8 cellular contexts compared by ENCODE assay signal in the genomic region with DNA sequence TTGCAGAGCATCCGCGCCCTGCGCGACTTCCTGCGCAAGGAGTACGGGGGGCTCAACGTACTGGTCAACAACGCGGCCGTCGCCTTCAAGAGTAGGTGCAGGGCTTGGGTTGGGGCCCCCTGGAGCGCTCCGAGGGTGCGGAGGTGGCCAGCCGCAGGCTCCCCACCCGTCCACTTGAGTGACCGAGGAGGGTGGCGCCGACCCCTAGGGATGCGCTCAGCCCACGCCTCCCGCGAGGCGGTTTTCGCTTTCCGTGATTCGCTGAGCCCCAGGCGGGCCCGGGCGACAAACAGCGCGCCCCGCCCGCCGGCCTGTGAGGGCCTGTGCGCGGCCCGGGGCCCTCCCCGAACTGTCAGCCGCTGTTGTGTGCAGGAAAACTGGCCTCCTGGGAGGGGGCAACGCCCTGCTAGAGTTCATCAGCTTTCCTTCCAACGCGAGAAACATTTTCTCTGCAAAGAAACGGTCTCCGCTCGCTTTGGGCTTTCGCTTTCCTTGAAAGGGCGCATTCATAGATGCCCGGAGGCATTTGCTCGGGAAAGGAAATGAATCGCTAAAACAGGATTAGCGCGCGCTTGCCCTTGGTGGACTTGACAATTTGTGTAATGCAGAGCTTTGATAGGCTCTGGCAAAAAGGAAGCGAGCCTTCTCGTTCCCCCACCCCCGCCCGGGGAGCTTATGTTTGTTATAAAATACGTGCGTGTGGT. TPM values are rescaled to one million over a fixed set of nuclear protein-coding genes. Genes with fewer than 3 reads are reported as not detected.
A peak's percentile ranks its signal among the peaks of the same experiment; 100 is the strongest.
DNase-seq lines count a peak whose midpoint lies in the region; ATAC-seq and TF ChIP-seq lines count a peak whose summit lies in the region.

No MANE protein-coding gene starts in this region.

- no peaks in the 10 kb centered on the region for H3K4me1 Mint-ChIP-seq in Caco-2 (ENCODE audit: low read depth, unreplicated experiment)
- H3K4me1 Mint-ChIP-seq in activated T-helper 2 cell treated with anti-CD3 and anti-CD28 coated beads, Interferon-gamma antibody, Interleukin-2, Interleukin-4, amounts not matched to agents 10 μg/mL and 5 μg/mL and 100 μg/mL, durations not matched to agents 14 hours and 24 hours and 36 hours (ENCODE audit: low read depth), result peaks cover 24% of the 10 kb centered on the region

- H3K27ac Mint-ChIP-seq in Caco-2 (ENCODE audit: unreplicated experiment), result no peak overlapping the region
- H3K27ac Mint-ChIP-seq in activated T-helper 2 cell treated with anti-CD3 and anti-CD28 coated beads, Interferon-gamma antibody, Interleukin-2, Interleukin-4, amounts not matched to agents 10 μg/mL and 5 μg/mL and 100 μg/mL, durations not matched to agents 14 hours and 24 hours and 36 hours, result peak overlapping the region; percentile 92

- H4K20me1 ChIP-seq in fibroblast of lung (ENCODE audit: control insufficient read depth, extremely low read depth, insufficient read depth, low read length), result no peaks in the 10 kb centered on the region

- POLR2A ChIA-PET in Caco-2 (lab: Charles Lee), result interaction anchor here (0.5 kb wide), 1 partner anchor 184 kb away, joined by 4 read pairs; no protein-coding TSS in a partner anchor

- H3K4me3 ChIP-seq in Caco-2 (ENCODE audit: low read depth, low read length) (peak overlapping the region; percentile 58), HL-60 (replicated peaks; ENCODE audit: insufficient read depth, low read length) (peak overlapping the region; percentile 48), fibroblast of lung (replicated peaks in 1 of 4; ENCODE audit: control extremely low read depth in 1 of 4, insufficient read depth in 1 of 4, low read depth in 3 of 4, low read length in 4 of 4) (peak overlapping the region; percentile 48 to 79 (median 64)), muscle layer of duodenum (ENCODE audit: low read depth in 1 of 2, low read length in 2 of 2) (peak overlapping the region; percentile 83 to 96), subcutaneous abdominal adipose tissue (ENCODE audit: low read depth in 1 of 5, low read length in 5 of 5) (peak overlapping the region; percentile 80 to 90 (median 84))

- peak overlapping the region; percentile 93 for H3K4me2 ChIP-seq in fibroblast of lung (ENCODE audit: extremely low read depth, insufficient read depth, low read length)

- H3K9ac ChIP-seq in fibroblast of lung (ENCODE audit: insufficient read depth, low read length) (peak overlapping the region; percentile 64), subcutaneous abdominal adipose tissue (ENCODE audit: low read length in 5 of 5) (peak overlapping the region; percentile 28 to 85 (median 71))

- no peak for TF ChIP-seq CTCF in Caco-2 (IDR thresholded peaks at IDR 0.05; ENCODE audit: insufficient read depth in 1 of 2, low read depth in 1 of 2, low read length in 1 of 2, severe bottlenecking in 1 of 2, unreplicated experiment in 1 of 2)
- TF ChIP-seq CTCF in HL-60 (IDR thresholded peaks at IDR 0.05; ENCODE audit: insufficient read depth, low read length), result no peak
- TF ChIP-seq CTCF in fibroblast of lung (conservative IDR thresholded peaks at IDR 0.05 in 1 of 2, IDR thresholded peaks at IDR 0.05 in 1 of 2; ENCODE audit: low read depth in 1 of 2, low read length in 2 of 2), result no peak

- DNase-seq in Caco-2, result peak; percentile 29 to 46
- peak; percentile 54 to 63 for DNase-seq in HL-60 (ENCODE audit: low read depth in 1 of 2, low spot score in 1 of 2)
- peak; percentile 69 for DNase-seq in activated T-helper 2 cell treated with anti-CD3 and anti-CD28 coated beads, Interferon-gamma antibody, Interleukin-2, Interleukin-4, amounts not matched to agents 10 μg/mL and 5 μg/mL and 100 μg/mL, durations not matched to agents 14 hours and 24 hours and 36 hours (ENCODE audit: low spot score)
- DNase-seq in fibroblast of lung (ENCODE audit: low read depth in 2 of 2), result peak; percentile 78 to 80

- H3K4me1 ChIP-seq in Caco-2 (peaks cover 10% of the 10 kb centered on the region), fibroblast of lung (ENCODE audit: control insufficient read depth, extremely low read depth, insufficient read depth, low read length) (peaks cover 11% of the 10 kb centered on the region), muscle layer of duodenum (ENCODE audit: control insufficient read depth in 1 of 2, insufficient read depth in 2 of 2, low read length in 2 of 2) (peaks cover 7 to 11% of the 10 kb centered on the region in 2 donors), subcutaneous abdominal adipose tissue (ENCODE audit: control insufficient read depth in 5 of 5, insufficient read depth in 5 of 5, low read length in 5 of 5) (peaks cover 0 to 33% (median 28%) of the 10 kb centered on the region in 5 donors)

- no peak overlapping the region for H3K27ac ChIP-seq in HL-60 (replicated peaks)
- H3K27ac ChIP-seq in fibroblast of lung (ENCODE audit: insufficient read depth, low read length), result peak overlapping the region; percentile 88
- peak overlapping the region; percentile 86 for H3K27ac ChIP-seq in muscle layer of duodenum (ENCODE audit: low read length)
- H3K27ac ChIP-seq in subcutaneous abdominal adipose tissue (ENCODE audit: low read depth, low read length), result peak overlapping the region; percentile 90

- H3K36me3 ChIP-seq in Caco-2 (ENCODE audit: control insufficient read depth, insufficient read depth, low read length), result no peaks in the 10 kb centered on the region
- no peaks in the 10 kb centered on the region for H3K36me3 ChIP-seq in fibroblast of lung (ENCODE audit: control insufficient read depth, insufficient read depth, low read length)
- H3K36me3 ChIP-seq in muscle layer of duodenum (ENCODE audit: control insufficient read depth in 1 of 2, insufficient read depth in 2 of 2, low read length in 2 of 2), result peaks cover 3 to 8% of the 10 kb centered on the region in 2 donors
- peaks cover 0 to 18% (median 3%) of the 10 kb centered on the region in 5 donors for H3K36me3 ChIP-seq in subcutaneous abdominal adipose tissue (ENCODE audit: control insufficient read depth in 5 of 5, insufficient read depth in 5 of 5, low read length in 5 of 5)

- peaks cover 3% of the 10 kb centered on the region for H3K27me3 Mint-ChIP-seq in Caco-2 (ENCODE audit: insufficient read depth, unreplicated experiment)
- no peaks in the 10 kb centered on the region for H3K27me3 Mint-ChIP-seq in activated T-helper 2 cell treated with anti-CD3 and anti-CD28 coated beads, Interferon-gamma antibody, Interleukin-2, Interleukin-4, amounts not matched to agents 10 μg/mL and 5 μg/mL and 100 μg/mL, durations not matched to agents 14 hours and 24 hours and 36 hours (ENCODE audit: low read depth)

- peaks cover 2% of the 10 kb centered on the region for H3K79me2 ChIP-seq in fibroblast of lung (ENCODE audit: control insufficient read depth, insufficient read depth, low read length)

- H3K9me3 Mint-ChIP-seq in Caco-2 (ENCODE audit: unreplicated experiment), result no peaks in the 10 kb centered on the region
- no peaks in the 10 kb centered on the region for H3K9me3 Mint-ChIP-seq in activated T-helper 2 cell treated with anti-CD3 and anti-CD28 coated beads, Interferon-gamma antibody, Interleukin-2, Interleukin-4, amounts not matched to agents 10 μg/mL and 5 μg/mL and 100 μg/mL, durations not matched to agents 14 hours and 24 hours and 36 hours

- no peak for ATAC-seq in HG02973 (IDR thresholded peaks at IDR 0.05; ENCODE audit: unreplicated experiment)

- intact Hi-C loops in Caco-2 (cut with micrococcal nuclease; ENCODE audit: unreplicated experiment), result no loop called here
- intact Hi-C loops in activated T-helper 2 cell treated with anti-CD3 and anti-CD28 coated beads, Interferon-gamma antibody, Interleukin-2, Interleukin-4, amounts not matched to agents 10 μg/mL and 5 μg/mL and 100 μg/mL, durations not matched to agents 14 hours and 24 hours and 36 hours (cut with micrococcal nuclease), result loop anchor here (2.0 kb wide), 1 partner anchor 67 kb away; no protein-coding TSS in a partner anchor

- no TSS peak for BruUV-seq in Caco-2 (replicated peaks; lab: Mats Ljungman, UMichigan)

- H3K9me3 ChIP-seq in Caco-2 (no peaks in the 10 kb centered on the region), fibroblast of lung (ENCODE audit: control insufficient read depth, insufficient read depth, low read depth, low read length) (no peaks in the 10 kb centered on the region), muscle layer of duodenum (ENCODE audit: control insufficient read depth in 1 of 2, low read length in 2 of 2) (no peaks in the 10 kb centered on the region), subcutaneous abdominal adipose tissue (ENCODE audit: control insufficient read depth in 5 of 5, low read length in 5 of 5) (no peaks in the 10 kb centered on the region)

- H3K4me3 Mint-ChIP-seq in Caco-2 (ENCODE audit: unreplicated experiment), result peak overlapping the region; percentile 68
- H3K4me3 Mint-ChIP-seq in activated T-helper 2 cell treated with anti-CD3 and anti-CD28 coated beads, Interferon-gamma antibody, Interleukin-2, Interleukin-4, amounts not matched to agents 10 μg/mL and 5 μg/mL and 100 μg/mL, durations not matched to agents 14 hours and 24 hours and 36 hours (ENCODE audit: low read depth), result peak overlapping the region; percentile 90

- CTCF ChIA-PET in Caco-2 (lab: Charles Lee), result interaction anchor here (0.6 kb wide), 1 partner anchor 152 kb away, joined by 6 read pairs; no protein-coding TSS in a partner anchor

- no peaks in the 10 kb centered on the region for H3K27me3 ChIP-seq in Caco-2 (replicated peaks; ENCODE audit: control insufficient read depth, insufficient read depth, low read length)
- peaks cover 4% of the 10 kb centered on the region for H3K27me3 ChIP-seq in HL-60 (ENCODE audit: insufficient read depth, poor library complexity, severe bottlenecking)
- H3K27me3 ChIP-seq in fibroblast of lung (ENCODE audit: control insufficient read depth, insufficient read depth, low read length), result no peaks in the 10 kb centered on the region
- no peaks in the 10 kb centered on the region for H3K27me3 ChIP-seq in muscle layer of duodenum (ENCODE audit: low read depth, low read length)
- H3K27me3 ChIP-seq in subcutaneous abdominal adipose tissue (ENCODE audit: control insufficient read depth in 5 of 5, insufficient read depth in 4 of 5, low read length in 5 of 5), result no peaks in the 10 kb centered on the region

- H2AFZ ChIP-seq in fibroblast of lung (ENCODE audit: low read length), result peak overlapping the region; percentile 81

- no peaks in the 10 kb centered on the region for H3K36me3 Mint-ChIP-seq in Caco-2 (ENCODE audit: insufficient read depth, unreplicated experiment)
- H3K36me3 Mint-ChIP-seq in activated T-helper 2 cell treated with anti-CD3 and anti-CD28 coated beads, Interferon-gamma antibody, Interleukin-2, Interleukin-4, amounts not matched to agents 10 μg/mL and 5 μg/mL and 100 μg/mL, durations not matched to agents 14 hours and 24 hours and 36 hours (ENCODE audit: low read depth), result peaks cover 19% of the 10 kb centered on the region

RNA-seq across cellular contexts. Expression of a gene that starts 0.7 kb away (rescaled TPM):
- total RNA-seq in Caco-2 (2022) (0.46 TPM in 1 of 2 replicates, not detected in the other), fibroblast of lung (13.4 and 21.1 TPM in 2 replicates)
- polyA plus RNA-seq in PFSK-1 (2012; ENCODE audit: insufficient read length, low read depth), result 0.65 TPM
- 23.2 and 25.8 TPM in 2 replicates for total RNA-seq in activated T-helper 2 cell treated with anti-CD3 and anti-CD28 coated beads, Interferon-gamma antibody, Interleukin-2, Interleukin-4, amounts not matched to agents 10 μg/mL and 5 μg/mL and 100 μg/mL, durations not matched to agents 14 hours and 24 hours and 36 hours
- polyA plus RNA-seq in fibroblast of lung, result 13.2 and 17.8 TPM in 2 replicates
- polyA plus RNA-seq in fibroblast of lung (2012), result 20.6 and 27.8 TPM in 2 replicates
- polyA minus RNA-seq in fibroblast of lung (ENCODE audit: low replicate concordance), result 2.5 and 5.3 TPM in 2 replicates

RNA-seq across cellular contexts. Expression of a gene that starts 21.1 kb away (rescaled TPM):
- 15.9 and 16.7 TPM in 2 replicates for total RNA-seq in Caco-2 (2022)
- polyA plus RNA-seq in PFSK-1 (2012; ENCODE audit: insufficient read length, low read depth), result 5.4 TPM
- 14.6 and 16.0 TPM in 2 replicates for total RNA-seq in activated T-helper 2 cell treated with anti-CD3 and anti-CD28 coated beads, Interferon-gamma antibody, Interleukin-2, Interleukin-4, amounts not matched to agents 10 μg/mL and 5 μg/mL and 100 μg/mL, durations not matched to agents 14 hours and 24 hours and 36 hours
- 7.7 and 18.3 TPM in 2 replicates for total RNA-seq in fibroblast of lung
- 6.1 and 10.1 TPM in 2 replicates for polyA plus RNA-seq in fibroblast of lung
- polyA plus RNA-seq in fibroblast of lung (2012), result 5.6 and 8.8 TPM in 2 replicates
- 7.6 and 20.2 TPM in 2 replicates for polyA minus RNA-seq in fibroblast of lung (ENCODE audit: low replicate concordance)
